ENCODE assay signal across 1 cellular context in genomic region chr12:124769881-124770512, GRCh38.
A peak's percentile ranks its signal among the peaks of the same experiment; 100 is the strongest.
TF ChIP-seq lines count a peak whose summit lies in the region.

No MANE protein-coding gene starts in this region.

TF ChIP-seq in H1, 55 proteins besides CTCF, POLR2A, EP300 and RAD21:
- TF ChIP-seq CHD7 (IDR thresholded peaks at IDR 0.05; ENCODE audit: insufficient replicate concordance, low read length), result no peak
- peak; percentile 59; the same call in 1 of the 2 replicates for TF ChIP-seq KDM1A (IDR thresholded peaks at IDR 0.05; ENCODE audit: borderline replicate concordance, low read length)
- no peak for TF ChIP-seq SP1 (IDR thresholded peaks at IDR 0.05; ENCODE audit: low read depth, low read length)
- no peak for TF ChIP-seq SIX5 (IDR thresholded peaks at IDR 0.05; ENCODE audit: low read depth, low read length)
- no peak for TF ChIP-seq SAP30 (IDR thresholded peaks at IDR 0.05; ENCODE audit: insufficient read depth, insufficient replicate concordance, low read length)
- no peak for TF ChIP-seq RNF2 (IDR thresholded peaks at IDR 0.05; ENCODE audit: borderline replicate concordance, low read depth, low read length, missing control alignments, poor library complexity, severe bottlenecking)
TF ChIP-seq in H1: peak in this region for 1.
